In genomic region chr1:203078478-203078877, GRCh38 we compare ENCODE assay signal across 36 cellular contexts. TPM values are rescaled to one million over a fixed set of nuclear protein-coding genes. Genes with fewer than 3 reads are reported as not detected.
"Had no signal": no experiment of that assay in that cellular context is flagged by ENCODE, and none has a peak within 500 bp of the region (broad histone marks: within the 10 kb centered on the region; RNA-seq: fewer than 3 reads in every experiment).

No MANE protein-coding gene starts in this region.

- H3K9me3 Mint-ChIP-seq: activated B cell treated with CpG ODN at 0.5 μM for 24 hours; activated CD4-positive, alpha-beta memory T cell treated with anti-CD3 and anti-CD28 coated beads for 36 hours; activated CD4-positive, alpha-beta T cell treated with anti-CD3 and anti-CD28 coated beads, Interleukin-2, amount 10 ng/mL, durations not matched to agents 24 days and 14 days; activated CD8-positive, alpha-beta T cell treated with anti-CD3 and anti-CD28 coated beads for 36 hours; activated naive CD4-positive, alpha-beta T cell treated with anti-CD3 and anti-CD28 coated beads, Interleukin-2, amount 10 ng/mL, durations not matched to agents 7 days and 5 days; activated naive CD4-positive, alpha-beta T cell treated with anti-CD3 and anti-CD28 coated beads, Interleukin-2, amount 50 U/mL, for 24 hours; activated naive CD8-positive, alpha-beta T cell treated with anti-CD3 and anti-CD28 coated beads, Interleukin-2, amount 10 ng/mL, durations not matched to agents 7 days and 5 days; activated naive CD8-positive, alpha-beta T cell treated with anti-CD3 and anti-CD28 coated beads, Interleukin-2, amount 50 U/mL, for 24 hours; activated T-cell treated with anti-CD3 and anti-CD28 coated beads, Interleukin-2, amount 50 U/mL, for 4 hours; activated T-cell treated with anti-CD3 and anti-CD28 coated beads, Interleukin-2, amount 50 U/mL, for 72 hours; activated T-helper 1 cell treated with anti-CD3 and anti-CD28 coated beads, Interleukin-12 subunit alpha, Interleukin-12 subunit beta, Interleukin-2, Interleukin-4 antibody, amounts not matched to agents 30 ng/mL and 10 ng/mL and 1 ng/mL, durations not matched to agents 14 hours and 24 hours and 36 hours; activated T-helper 2 cell treated with anti-CD3 and anti-CD28 coated beads, Interferon-gamma antibody, Interleukin-2, Interleukin-4, amounts not matched to agents 10 μg/mL and 5 μg/mL and 100 μg/mL, durations not matched to agents 14 hours and 24 hours and 36 hours; central memory CD8-positive, alpha-beta T cell; T-helper 1 cell treated with Interleukin-12 subunit alpha and Interleukin-12 subunit beta and Interleukin-4 antibody, amounts not matched to agents 30 μg/mL and 1 μg/mL, for 36 hours; T-helper 2 cell treated with Interferon-gamma antibody and Interleukin-4, amounts not matched to agents 5 μg/mL and 100 μg/mL, for 36 hours had no signal

- H3K4me3 Mint-ChIP-seq: activated B cell treated with CpG ODN at 0.5 μM for 24 hours; activated CD4-positive, alpha-beta memory T cell treated with anti-CD3 and anti-CD28 coated beads for 36 hours; activated CD4-positive, alpha-beta T cell treated with anti-CD3 and anti-CD28 coated beads, Interleukin-2, amount 10 ng/mL, durations not matched to agents 24 days and 14 days; activated CD8-positive, alpha-beta T cell treated with anti-CD3 and anti-CD28 coated beads for 36 hours; activated naive CD4-positive, alpha-beta T cell treated with anti-CD3 and anti-CD28 coated beads, Interleukin-2, amount 10 ng/mL, durations not matched to agents 7 days and 5 days; activated naive CD4-positive, alpha-beta T cell treated with anti-CD3 and anti-CD28 coated beads, Interleukin-2, amount 50 U/mL, for 24 hours; activated naive CD8-positive, alpha-beta T cell; activated naive CD8-positive, alpha-beta T cell treated with anti-CD3 and anti-CD28 coated beads, Interleukin-2, amount 10 ng/mL, durations not matched to agents 7 days and 5 days; activated naive CD8-positive, alpha-beta T cell treated with anti-CD3 and anti-CD28 coated beads, Interleukin-2, amount 50 U/mL, for 24 hours; activated T-cell treated with anti-CD3 and anti-CD28 coated beads, Interleukin-2, amount 50 U/mL, for 4 hours; activated T-cell treated with anti-CD3 and anti-CD28 coated beads, Interleukin-2, amount 50 U/mL, for 72 hours; activated T-helper 1 cell treated with anti-CD3 and anti-CD28 coated beads, Interleukin-12 subunit alpha, Interleukin-12 subunit beta, Interleukin-2, Interleukin-4 antibody, amounts not matched to agents 30 ng/mL and 10 ng/mL and 1 ng/mL, durations not matched to agents 14 hours and 24 hours and 36 hours; brain; central memory CD8-positive, alpha-beta T cell; T-helper 1 cell treated with Interleukin-12 subunit alpha and Interleukin-12 subunit beta and Interleukin-4 antibody, amounts not matched to agents 30 μg/mL and 1 μg/mL, for 36 hours; T-helper 2 cell treated with Interferon-gamma antibody and Interleukin-4, amounts not matched to agents 5 μg/mL and 100 μg/mL, for 36 hours had no signal

- ATAC-seq: activated CD8-positive, alpha-beta T cell treated with anti-CD3 and anti-CD28 coated beads for 36 hours; activated naive CD8-positive, alpha-beta T cell treated with anti-CD3 and anti-CD28 coated beads, Interleukin-2, amount 50 U/mL, for 24 hours; activated T-cell treated with anti-CD3 and anti-CD28 coated beads, Interleukin-2, amount 50 U/mL, for 4 hours; activated T-cell treated with anti-CD3 and anti-CD28 coated beads, Interleukin-2, amount 50 U/mL, for 72 hours had no signal

- H3K36me3 Mint-ChIP-seq: activated naive CD4-positive, alpha-beta T cell treated with anti-CD3 and anti-CD28 coated beads, Interleukin-2, amount 50 U/mL, for 24 hours; activated naive CD8-positive, alpha-beta T cell had no signal

- H3K27ac Mint-ChIP-seq: activated B cell treated with CpG ODN at 0.5 μM for 24 hours; activated CD4-positive, alpha-beta memory T cell treated with anti-CD3 and anti-CD28 coated beads for 36 hours; activated CD4-positive, alpha-beta T cell treated with anti-CD3 and anti-CD28 coated beads, Interleukin-2, amount 10 ng/mL, durations not matched to agents 24 days and 14 days; activated CD8-positive, alpha-beta T cell treated with anti-CD3 and anti-CD28 coated beads for 36 hours; activated naive CD4-positive, alpha-beta T cell treated with anti-CD3 and anti-CD28 coated beads, Interleukin-2, amount 10 ng/mL, durations not matched to agents 7 days and 5 days; activated naive CD4-positive, alpha-beta T cell treated with anti-CD3 and anti-CD28 coated beads, Interleukin-2, amount 50 U/mL, for 24 hours; activated naive CD8-positive, alpha-beta T cell; activated naive CD8-positive, alpha-beta T cell treated with anti-CD3 and anti-CD28 coated beads, Interleukin-2, amount 10 ng/mL, durations not matched to agents 7 days and 5 days; activated naive CD8-positive, alpha-beta T cell treated with anti-CD3 and anti-CD28 coated beads, Interleukin-2, amount 50 U/mL, for 24 hours; activated T-cell treated with anti-CD3 and anti-CD28 coated beads, Interleukin-2, amount 50 U/mL, for 72 hours; activated T-helper 1 cell treated with anti-CD3 and anti-CD28 coated beads, Interleukin-12 subunit alpha, Interleukin-12 subunit beta, Interleukin-2, Interleukin-4 antibody, amounts not matched to agents 30 ng/mL and 10 ng/mL and 1 ng/mL, durations not matched to agents 14 hours and 24 hours and 36 hours; activated T-helper 2 cell treated with anti-CD3 and anti-CD28 coated beads, Interferon-gamma antibody, Interleukin-2, Interleukin-4, amounts not matched to agents 10 μg/mL and 5 μg/mL and 100 μg/mL, durations not matched to agents 14 hours and 24 hours and 36 hours; brain; T-helper 1 cell treated with Interleukin-12 subunit alpha and Interleukin-12 subunit beta and Interleukin-4 antibody, amounts not matched to agents 30 μg/mL and 1 μg/mL, for 36 hours; T-helper 2 cell treated with Interferon-gamma antibody and Interleukin-4, amounts not matched to agents 5 μg/mL and 100 μg/mL, for 36 hours had no signal

- DNase-seq: activated B cell treated with CpG ODN at 0.5 μM for 24 hours; activated CD4-positive, alpha-beta memory T cell treated with anti-CD3 and anti-CD28 coated beads for 36 hours; activated CD4-positive, alpha-beta T cell treated with anti-CD3 and anti-CD28 coated beads for 4 hours; activated CD4-positive, alpha-beta T cell treated with anti-CD3 and anti-CD28 coated beads, Interleukin-2, amount 10 ng/mL, durations not matched to agents 24 days and 14 days; activated CD4-positive, alpha-beta T cell treated with anti-CD3 and anti-CD28 coated beads, Interleukin-2, amount 50 U/mL, for 1 hour; activated CD4-positive, alpha-beta T cell treated with anti-CD3 and anti-CD28 coated beads, Interleukin-2, amount 50 U/mL, for 4 hours; activated CD4-positive, CD25-positive, alpha-beta regulatory T cell treated with anti-CD3 and anti-CD28 coated beads, Interleukin-2, amount 50 U/mL, for 72 hours; activated CD8-positive, alpha-beta memory T cell treated with anti-CD3 and anti-CD28 coated beads, Interleukin-2, amount 50 U/mL, for 4 hours; activated CD8-positive, alpha-beta T cell treated with anti-CD3 and anti-CD28 coated beads for 36 hours; activated gamma-delta T cell; activated naive CD4-positive, alpha-beta T cell treated with anti-CD3 and anti-CD28 coated beads, Interleukin-2, amount 10 ng/mL, durations not matched to agents 7 days and 5 days; activated naive CD4-positive, alpha-beta T cell treated with Interleukin-2 at 50 U/mL for 16 hours; activated naive CD8-positive, alpha-beta T cell treated with anti-CD3 and anti-CD28 coated beads, Interleukin-2, amount 10 ng/mL, durations not matched to agents 7 days and 5 days; activated naive CD8-positive, alpha-beta T cell treated with anti-CD3 and anti-CD28 coated beads, Interleukin-2, amount 50 U/mL, for 24 hours; activated T-cell treated with anti-CD3 and anti-CD28 coated beads for 4 hours; activated T-cell treated with anti-CD3 and anti-CD28 coated beads, Interleukin-2, amount 50 U/mL, for 1 hour; activated T-cell treated with anti-CD3 and anti-CD28 coated beads, Interleukin-2, amount 50 U/mL, for 4 hours; activated T-cell treated with anti-CD3 and anti-CD28 coated beads, Interleukin-2, amount 50 U/mL, for 72 hours; amygdala; anterior cingulate cortex; cerebellar nuclear complex; SW 1271; T-helper 1 cell; T-helper 2 cell; T-helper 9 cell had no signal

RNA-seq across cellular contexts. Expression of gene MYOG, which starts 7.3 kb away (rescaled TPM):
- total RNA-seq: activated B cell treated with CpG ODN at 0.5 μM for 24 hours; activated CD4-positive, alpha-beta memory T cell treated with anti-CD3 and anti-CD28 coated beads for 36 hours; activated CD4-positive, alpha-beta T cell treated with anti-CD3 and anti-CD28 coated beads, Interleukin-2, amount 10 ng/mL, durations not matched to agents 24 days and 14 days; activated CD8-positive, alpha-beta memory T cell treated with anti-CD3 and anti-CD28 coated beads for 36 hours; activated CD8-positive, alpha-beta T cell treated with anti-CD3 and anti-CD28 coated beads for 36 hours; activated naive CD8-positive, alpha-beta T cell treated with anti-CD3 and anti-CD28 coated beads, Interleukin-2, amount 10 ng/mL, durations not matched to agents 7 days and 5 days; activated T-cell treated with anti-CD3 and anti-CD28 coated beads, Interleukin-2, amount 50 U/mL, for 4 hours; activated T-cell treated with anti-CD3 and anti-CD28 coated beads, Interleukin-2, amount 50 U/mL, for 72 hours; activated T-helper 1 cell treated with anti-CD3 and anti-CD28 coated beads, Interleukin-12 subunit alpha, Interleukin-12 subunit beta, Interleukin-2, Interleukin-4 antibody, amounts not matched to agents 30 ng/mL and 10 ng/mL and 1 ng/mL, durations not matched to agents 14 hours and 24 hours and 36 hours; activated T-helper 2 cell treated with anti-CD3 and anti-CD28 coated beads, Interferon-gamma antibody, Interleukin-2, Interleukin-4, amounts not matched to agents 10 μg/mL and 5 μg/mL and 100 μg/mL, durations not matched to agents 14 hours and 24 hours and 36 hours; ascending aorta; bronchial epithelial cell had no signal

RNA-seq across cellular contexts. Expression of gene ADORA1, which starts 49.0 kb away (rescaled TPM):
- total RNA-seq: activated B cell treated with CpG ODN at 0.5 μM for 24 hours; activated CD4-positive, alpha-beta memory T cell treated with anti-CD3 and anti-CD28 coated beads for 36 hours; activated CD4-positive, alpha-beta T cell treated with anti-CD3 and anti-CD28 coated beads, Interleukin-2, amount 10 ng/mL, durations not matched to agents 24 days and 14 days; activated CD8-positive, alpha-beta memory T cell treated with anti-CD3 and anti-CD28 coated beads for 36 hours; activated CD8-positive, alpha-beta T cell treated with anti-CD3 and anti-CD28 coated beads for 36 hours; activated naive CD8-positive, alpha-beta T cell treated with anti-CD3 and anti-CD28 coated beads, Interleukin-2, amount 10 ng/mL, durations not matched to agents 7 days and 5 days; activated T-cell treated with anti-CD3 and anti-CD28 coated beads, Interleukin-2, amount 50 U/mL, for 72 hours; activated T-helper 1 cell treated with anti-CD3 and anti-CD28 coated beads, Interleukin-12 subunit alpha, Interleukin-12 subunit beta, Interleukin-2, Interleukin-4 antibody, amounts not matched to agents 30 ng/mL and 10 ng/mL and 1 ng/mL, durations not matched to agents 14 hours and 24 hours and 36 hours; activated T-helper 2 cell treated with anti-CD3 and anti-CD28 coated beads, Interferon-gamma antibody, Interleukin-2, Interleukin-4, amounts not matched to agents 10 μg/mL and 5 μg/mL and 100 μg/mL, durations not matched to agents 14 hours and 24 hours and 36 hours had no signal
